ENCODE assay signal across 8 cellular contexts in the genomic region with DNA sequence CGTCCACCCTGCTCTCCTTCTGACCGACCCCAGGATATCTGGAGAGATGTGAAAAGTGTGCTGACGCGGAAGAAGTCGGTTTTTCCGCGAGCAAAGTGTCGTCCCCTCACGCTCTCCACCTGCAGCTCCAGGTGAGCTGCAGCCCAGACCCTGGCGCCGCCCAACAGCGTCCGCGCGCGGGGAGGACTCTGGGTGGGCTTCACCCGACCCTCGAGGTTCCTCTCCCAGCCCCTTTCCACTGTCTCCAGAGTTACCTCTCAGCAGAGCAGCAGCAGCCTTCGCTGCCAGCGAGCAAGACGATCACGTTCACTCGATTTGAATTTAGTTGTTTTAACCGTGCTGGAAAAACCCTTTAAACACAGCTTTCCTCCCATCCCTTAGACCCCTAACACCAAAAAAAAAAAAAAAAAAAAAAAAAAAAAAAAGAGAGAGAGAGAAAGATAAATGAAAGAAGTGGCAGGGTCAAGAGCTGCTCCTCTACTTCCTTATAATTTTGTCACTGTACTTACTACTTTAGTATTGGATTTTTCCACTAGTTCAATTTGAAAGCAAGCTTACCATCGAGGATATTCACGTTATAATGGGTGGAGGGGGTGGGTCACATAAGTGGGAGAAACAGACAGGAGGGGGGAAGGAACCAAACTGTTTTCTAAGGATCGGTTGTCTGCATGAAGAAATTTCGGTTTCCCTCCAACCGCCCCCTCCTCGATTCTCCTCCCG. TPM values are rescaled to one million over a fixed set of nuclear protein-coding genes. Genes with fewer than 3 reads are reported as not detected.
A peak's percentile ranks its signal among the peaks of the same experiment; 100 is the strongest.
DNase-seq lines count a peak whose midpoint lies in the region; ATAC-seq and TF ChIP-seq lines count a peak whose summit lies in the region.

No MANE protein-coding gene starts in this region.

- H3K36me3 ChIP-seq in SJSA1: no peaks in the 10 kb centered on the region
- H3K36me3 ChIP-seq in naive thymus-derived CD4-positive, alpha-beta T cell (ENCODE audit: control insufficient read depth in 2 of 3, insufficient read depth in 3 of 3, low read length in 3 of 3): peaks cover 0 to 21% (median 0%) of the 10 kb centered on the region in 3 experiments

- H3K4me3 ChIP-seq in SJSA1 (peak overlapping the region; percentile 45), epithelial cell of proximal tubule (ENCODE audit: low read depth, low read length) (peak overlapping the region; percentile 96)
- peak overlapping the region; percentile 99 for H3K4me3 ChIP-seq in naive thymus-derived CD4-positive, alpha-beta T cell (ENCODE audit: low read length)

- H3K36me3 Mint-ChIP-seq in naive thymus-derived CD4-positive, alpha-beta T cell: peaks cover 0 to 3% (median 0%) of the 10 kb centered on the region in 5 donors

- peak overlapping the region; percentile 90 to 100 (median 98) for H3K4me3 Mint-ChIP-seq in naive thymus-derived CD4-positive, alpha-beta T cell

- H3K27ac Mint-ChIP-seq in naive thymus-derived CD4-positive, alpha-beta T cell: peak overlapping the region; percentile 94 to 100 (median 98)

- intact Hi-C loops in naive thymus-derived CD4-positive, alpha-beta T cell (cut with micrococcal nuclease): loop anchor here (1.0 to 10.0 kb wide), 11 partner anchors 67 to 1918 kb away; partner anchors contain the start of genes PRMT9 (in 2 of the 2), TMEM184C (in 2 of the 2), ARHGAP10 (in 1 of the 2) and SLC10A7 (in 1 of the 2)

- peaks cover 88% of the 10 kb centered on the region for H3K27me3 ChIP-seq in SJSA1 (replicated peaks)
- no peaks in the 10 kb centered on the region for H3K27me3 ChIP-seq in naive thymus-derived CD4-positive, alpha-beta T cell (ENCODE audit: control insufficient read depth in 2 of 2, insufficient read depth in 2 of 2, low read length in 2 of 2)

- POLR2A ChIA-PET in HEK293T (lab: Yijun Ruan, JAX): interaction anchor here (0.8 to 2.3 kb wide), 8 partner anchors 31 to 399 kb away, joined by 3 to 10 read pairs (median 4); no protein-coding TSS in a partner anchor
- POLR2A ChIA-PET in naive thymus-derived CD4-positive, alpha-beta T cell (lab: Charles Lee): interaction anchor here (0.7 to 4.9 kb wide), 28 partner anchors 11 to 826 kb away, joined by 3 to 99 read pairs (median 6); partner anchors contain the start of genes ARHGAP10, PRMT9 and TMEM184C

- CTCF ChIA-PET in HEK293T (lab: Yijun Ruan, JAX): no interaction called here
- CTCF ChIA-PET in naive thymus-derived CD4-positive, alpha-beta T cell (lab: Charles Lee): interaction anchor here (0.6 to 1.1 kb wide), 3 partner anchors 66 to 582 kb away, joined by 3 to 7 read pairs (median 4); no protein-coding TSS in a partner anchor

- peaks cover 24 to 60% (median 55%) of the 10 kb centered on the region in 7 donors for H3K4me1 Mint-ChIP-seq in naive thymus-derived CD4-positive, alpha-beta T cell

- peaks cover 0 to 66% (median 5%) of the 10 kb centered on the region in 5 donors for H3K27me3 Mint-ChIP-seq in naive thymus-derived CD4-positive, alpha-beta T cell

- ATAC-seq in naive thymus-derived CD4-positive, alpha-beta T cell: peak; percentile 0

- no peaks in the 10 kb centered on the region for H3K9me3 ChIP-seq in SJSA1 (replicated peaks)
- no peaks in the 10 kb centered on the region for H3K9me3 ChIP-seq in naive thymus-derived CD4-positive, alpha-beta T cell (ENCODE audit: control insufficient read depth in 2 of 3, low read length in 3 of 3)

- no peak for TF ChIP-seq CTCF in GM10266 (IDR thresholded peaks at IDR 0.05; ENCODE audit: control insufficient read depth, insufficient read depth, low read depth, missing control alignments)
- no peak for TF ChIP-seq CTCF in epithelial cell of proximal tubule (conservative IDR thresholded peaks at IDR 0.05; ENCODE audit: low read depth, low read length)

- H3K9me3 Mint-ChIP-seq in naive thymus-derived CD4-positive, alpha-beta T cell: peaks cover 0 to 2% (median 0%) of the 10 kb centered on the region in 11 donors

- H3K27ac ChIP-seq in SJSA1: no peak overlapping the region
- peak overlapping the region; percentile 93 for H3K27ac ChIP-seq in naive thymus-derived CD4-positive, alpha-beta T cell (ENCODE audit: low read depth, low read length)

- DNase-seq in GM10266 (ENCODE audit: extremely low spot score) (peak; percentile 51), HEK293T (ENCODE audit: extremely low spot score) (peak; percentile 8), SJSA1 (ENCODE audit: low read depth in 1 of 2, low spot score in 2 of 2) (no peak), epithelial cell of proximal tubule (ENCODE audit: low read depth) (no peak), NCI-H446 treated with DMSO at 0.1 percent for 48 hours (lab: John Stamatoyannopoulos, UW) (no peak), NCI-H524 treated with DMSO at 0.1 percent for 48 hours (lab: John Stamatoyannopoulos, UW) (no peak), middle frontal gyrus (ENCODE audit: extremely low spot score, low spot score) (no peak)
- peak in 1 of 9 donors; percentile 45 for DNase-seq in naive thymus-derived CD4-positive, alpha-beta T cell

- H3K4me1 ChIP-seq in SJSA1 (replicated peaks): peaks cover 31% of the 10 kb centered on the region
- peaks cover 3 to 36% of the 10 kb centered on the region in 2 donors for H3K4me1 ChIP-seq in naive thymus-derived CD4-positive, alpha-beta T cell (ENCODE audit: control insufficient read depth in 2 of 2, insufficient read depth in 2 of 2, low read length in 2 of 2)

TF ChIP-seq in HEK293T, 16 proteins besides CTCF, POLR2A, EP300 and RAD21:
- no peak; the same call in 1 of the 2 replicates for TF ChIP-seq L3MBTL2 (conservative IDR thresholded peaks at IDR 0.05)
- no peak for TF ChIP-seq FOXA1 (IDR thresholded peaks at IDR 0.05)
- TF ChIP-seq, protein P1, sequence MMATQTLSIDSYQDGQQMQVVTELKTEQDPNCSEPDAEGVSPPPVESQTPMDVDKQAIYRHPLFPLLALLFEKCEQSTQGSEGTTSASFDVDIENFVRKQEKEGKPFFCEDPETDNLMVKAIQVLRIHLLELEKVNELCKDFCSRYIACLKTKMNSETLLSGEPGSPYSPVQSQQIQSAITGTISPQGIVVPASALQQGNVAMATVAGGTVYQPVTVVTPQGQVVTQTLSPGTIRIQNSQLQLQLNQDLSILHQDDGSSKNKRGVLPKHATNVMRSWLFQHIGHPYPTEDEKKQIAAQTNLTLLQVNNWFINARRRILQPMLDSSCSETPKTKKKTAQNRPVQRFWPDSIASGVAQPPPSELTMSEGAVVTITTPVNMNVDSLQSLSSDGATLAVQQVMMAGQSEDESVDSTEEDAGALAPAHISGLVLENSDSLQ (IDR thresholded peaks at IDR 0.05): no peak
- TF ChIP-seq LEF1 (IDR thresholded peaks at IDR 0.05; ENCODE audit: borderline replicate concordance): no peak
- TF ChIP-seq NFRKB (IDR thresholded peaks at IDR 0.05): no peak
- TF ChIP-seq SUZ12 (IDR thresholded peaks at IDR 0.05): no peak
- no peak for TF ChIP-seq CTBP1 (IDR thresholded peaks at IDR 0.05; ENCODE audit: borderline replicate concordance)
- no peak for TF ChIP-seq TARDBP (IDR thresholded peaks at IDR 0.05)
- TF ChIP-seq ZNF384 (IDR thresholded peaks at IDR 0.05): no peak
- TF ChIP-seq BHLHE40 (IDR thresholded peaks at IDR 0.05; ENCODE audit: borderline replicate concordance): no peak
- TF ChIP-seq HDGF (IDR thresholded peaks at IDR 0.05; ENCODE audit: borderline replicate concordance): no peak
- no peak for TF ChIP-seq ARNT (IDR thresholded peaks at IDR 0.05)
- TF ChIP-seq FOXM1 (IDR thresholded peaks at IDR 0.05; ENCODE audit: borderline replicate concordance): no peak

RNA-seq across cellular contexts. Expression of gene NR3C2, which starts 0.8 kb away (rescaled TPM):
- 0.11 TPM in 1 of 2 replicates, not detected in the other for total RNA-seq in SJSA1 (2014; rRNA removed; shearing (Covaris generic))
- total RNA-seq in epithelial cell of proximal tubule: 0.98 and 1.5 TPM in 2 replicates
- 10 to 100 TPM in 4 of 5 experiments, 1 to 10 TPM in 1; 2.2 to 55.2 (median 49.3) TPM for total RNA-seq in naive thymus-derived CD4-positive, alpha-beta T cell
- polyA plus RNA-seq in naive thymus-derived CD4-positive, alpha-beta T cell: 1 to 10 TPM; 8.2 to 9.7 TPM

Comparison
In these comparisons a context has a peak if more than half of its experiments do, and no peak if none do; other contexts are left out.
1. DNase-seq: peak in GM10266 (single experiment) and HEK293T (single experiment); none in SJSA1 (0 of 2), epithelial cell of proximal tubule (single experiment), NCI-H446 treated with DMSO at 0.1 percent for 48 hours (single experiment), NCI-H524 treated with DMSO at 0.1 percent for 48 hours (single experiment) and middle frontal gyrus (single experiment).
2. H3K4me3 ChIP-seq: peak in every context shown above with its lines; median percentile 99 in naive thymus-derived CD4-positive, alpha-beta T cell; 96 in epithelial cell of proximal tubule; 45 in SJSA1.